In the genomic region with DNA sequence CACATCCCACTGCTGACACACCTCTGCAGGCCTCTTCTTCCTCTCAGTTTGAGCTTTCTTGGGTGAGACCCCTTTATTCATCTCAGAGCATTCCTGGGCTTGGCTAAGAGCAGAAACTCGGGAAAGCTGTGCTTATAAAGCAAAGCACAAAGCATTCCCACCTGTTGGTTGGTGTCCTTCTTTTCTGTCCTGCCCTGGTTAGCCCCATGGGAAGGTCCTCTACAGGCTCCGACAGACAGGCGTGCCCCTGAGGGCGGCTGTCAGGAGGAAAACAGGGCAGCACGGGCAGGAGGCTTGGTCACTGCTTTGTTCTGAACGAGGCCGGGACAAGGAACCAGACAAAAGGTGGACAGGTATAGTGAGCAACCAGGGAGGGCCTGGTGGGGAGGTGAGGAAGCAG, we compare ENCODE assay signal across 24 cellular contexts. TPM values are rescaled to one million over a fixed set of nuclear protein-coding genes. Genes with fewer than 3 reads are reported as not detected.
DNase-seq lines count a peak whose midpoint lies in the region; ATAC-seq and TF ChIP-seq lines count a peak whose summit lies in the region.
"Had no signal": no experiment of that assay in that cellular context is flagged by ENCODE, and none has a peak within 500 bp of the region (broad histone marks: within the 10 kb centered on the region; RNA-seq: fewer than 3 reads in every experiment).

No MANE protein-coding gene starts in this region.

- H3K4me3 ChIP-seq in esophagus squamous epithelium: peak overlapping the region in 3 of 4 donors; percentile 3 to 53 (median 32)
- H3K4me3 ChIP-seq in skin epidermis: peak overlapping the region; percentile 13 to 33 (median 16)
- H3K4me3 ChIP-seq in naive thymus-derived CD4-positive, alpha-beta T cell (ENCODE audit: low read length): no peak overlapping the region
- no peak overlapping the region for H3K4me3 ChIP-seq in foreskin fibroblast (ENCODE audit: low read depth in 1 of 2, low read length in 2 of 2)
- H3K4me3 ChIP-seq: A549, PC-9, SJSA1, transverse colon had no signal

- H3K27ac Mint-ChIP-seq in activated CD8-positive, alpha-beta T cell treated with anti-CD3 and anti-CD28 coated beads, Interleukin-2, amount 10 ng/mL, durations not matched to agents 7 days and 5 days: no peak overlapping the region
- no peak overlapping the region for H3K27ac Mint-ChIP-seq in activated CD8-positive, alpha-beta T cell treated with anti-CD3 and anti-CD28 coated beads for 36 hours
- H3K27ac Mint-ChIP-seq in H9: peak overlapping the region in 2 of 3 experiments; percentile 40 to 44; a peak in 2 of 7 replicates
- H3K27ac Mint-ChIP-seq in naive thymus-derived CD4-positive, alpha-beta T cell: peak overlapping the region in 3 of 9 donors; percentile 36 to 75 (median 52)
- H3K27ac Mint-ChIP-seq: activated naive CD8-positive, alpha-beta T cell treated with anti-CD3 and anti-CD28 coated beads, Interleukin-2, amount 10 ng/mL, durations not matched to agents 7 days and 5 days; stimulated activated naive CD8-positive, alpha-beta T cell treated with anti-CD3 and anti-CD28 coated beads, Interleukin-15, Interleukin-2, amounts not matched to agents 100 ng/mL and 50 ng/mL, for 24 hours had no signal

- intact Hi-C loops in activated CD8-positive, alpha-beta T cell treated with anti-CD3 and anti-CD28 coated beads for 36 hours (cut with micrococcal nuclease): no loop called here
- intact Hi-C loops in esophagus squamous epithelium (cut with DNase I): no loop called here
- intact Hi-C loops in naive thymus-derived CD4-positive, alpha-beta T cell (cut with micrococcal nuclease): no loop called here

- H2BK5ac ChIP-seq in H9 (ENCODE audit: insufficient read length, low read length): no peak overlapping the region

- H3K23ac ChIP-seq in H9 (ENCODE audit: insufficient read length, low read depth, low read length): no peak overlapping the region

- no peaks in the 10 kb centered on the region for H3K23me2 ChIP-seq in H9 (ENCODE audit: insufficient read length, low read depth, low read length, poor library complexity, severe bottlenecking)

- no peak for DNase-seq in activated CD8-positive, alpha-beta T cell treated with anti-CD3 and anti-CD28 coated beads, Interleukin-2, amount 10 ng/mL, durations not matched to agents 7 days and 5 days
- DNase-seq in activated CD8-positive, alpha-beta T cell treated with anti-CD3 and anti-CD28 coated beads for 36 hours: no peak
- DNase-seq in H9 (no peak), esophagus squamous epithelium (lab: John Stamatoyannopoulos, UW) (no peak), foreskin fibroblast (no peak), cortex of kidney (lab: John Stamatoyannopoulos, UW) (no peak)
- no peak for DNase-seq in naive thymus-derived CD4-positive, alpha-beta T cell
- DNase-seq: activated naive CD8-positive, alpha-beta T cell treated with anti-CD3 and anti-CD28 coated beads, Interleukin-2, amount 10 ng/mL, durations not matched to agents 7 days and 5 days; BE2C; EL; foreskin melanocyte; Karpas-422; mesenchymal stem cell; naive thymus-derived CD8-positive, alpha-beta T cell; NCI-H1930; PC-9; stimulated activated CD4-positive, alpha-beta T cell treated with anti-CD3 and anti-CD28 coated beads, Interleukin-4, amount 100 ng/mL, for 24 hours; transverse colon had no signal

- H2BK120ac ChIP-seq in H9 (ENCODE audit: low read depth, low read length, poor library complexity, severe bottlenecking): no peak overlapping the region

- H2AFZ ChIP-seq in H9 (ENCODE audit: low read length): no peak overlapping the region
- H2AFZ ChIP-seq: PC-9 had no signal

- no peak overlapping the region for H3K4ac ChIP-seq in H9 (ENCODE audit: low read depth, low read length)

- no peaks in the 10 kb centered on the region for H3K36me3 Mint-ChIP-seq in activated CD8-positive, alpha-beta T cell treated with anti-CD3 and anti-CD28 coated beads, Interleukin-2, amount 10 ng/mL, durations not matched to agents 7 days and 5 days (ENCODE audit: low read depth)
- H3K36me3 Mint-ChIP-seq in activated CD8-positive, alpha-beta T cell treated with anti-CD3 and anti-CD28 coated beads for 36 hours (ENCODE audit: low read depth): no peaks in the 10 kb centered on the region
- no peaks in the 10 kb centered on the region; a peak in 1 of 7 replicates for H3K36me3 Mint-ChIP-seq in H9 (ENCODE audit: insufficient read depth in 1 of 3, low read depth in 3 of 3)
- no peaks in the 10 kb centered on the region for H3K36me3 Mint-ChIP-seq in naive thymus-derived CD4-positive, alpha-beta T cell
- H3K36me3 Mint-ChIP-seq: activated naive CD8-positive, alpha-beta T cell treated with anti-CD3 and anti-CD28 coated beads, Interleukin-2, amount 10 ng/mL, durations not matched to agents 7 days and 5 days; naive thymus-derived CD8-positive, alpha-beta T cell; WTC11 had no signal

- H3K4me3 Mint-ChIP-seq in activated CD8-positive, alpha-beta T cell treated with anti-CD3 and anti-CD28 coated beads, Interleukin-2, amount 10 ng/mL, durations not matched to agents 7 days and 5 days: peak overlapping the region; percentile 62
- H3K4me3 Mint-ChIP-seq in activated CD8-positive, alpha-beta T cell treated with anti-CD3 and anti-CD28 coated beads for 36 hours: no peak overlapping the region
- H3K4me3 Mint-ChIP-seq in H9: no peak overlapping the region
- H3K4me3 Mint-ChIP-seq in naive thymus-derived CD4-positive, alpha-beta T cell: peak overlapping the region in 2 of 10 donors; percentile 12 to 56
- H3K4me3 Mint-ChIP-seq: stimulated activated naive CD8-positive, alpha-beta T cell treated with anti-CD3 and anti-CD28 coated beads, Interleukin-15, Interleukin-2, amounts not matched to agents 100 ng/mL and 50 ng/mL, for 24 hours; WTC11 had no signal

- H4K20me1 ChIP-seq in H9 (ENCODE audit: control insufficient read depth, insufficient read depth, insufficient read length): no peaks in the 10 kb centered on the region

- TF ChIP-seq POLR2A in esophagus squamous epithelium (IDR thresholded peaks at IDR 0.05): no peak

- H3K56ac ChIP-seq in H9 (ENCODE audit: insufficient read length, low read depth, low read length): no peak overlapping the region

- H3K4me1 ChIP-seq in H9 (ENCODE audit: insufficient read depth, low read length) (peaks cover 2% of the 10 kb centered on the region; the same call in 1 of the 2 replicates), esophagus squamous epithelium (peaks cover 13 to 52% (median 32%) of the 10 kb centered on the region in 3 donors)
- H3K4me1 ChIP-seq in naive thymus-derived CD4-positive, alpha-beta T cell (ENCODE audit: control insufficient read depth in 2 of 2, insufficient read depth in 2 of 2, low read length in 2 of 2): peaks cover 22 to 31% of the 10 kb centered on the region in 2 donors
- H3K4me1 ChIP-seq: A549, BE2C, transverse colon had no signal

- H3K27ac ChIP-seq in H9 (ENCODE audit: insufficient read length, low read depth, low read length) (no peak overlapping the region), esophagus squamous epithelium (peak overlapping the region; percentile 13 to 69 (median 56)), skin epidermis (peak overlapping the region in 17 of 21 experiments; percentile 2 to 81 (median 52))
- no peak overlapping the region for H3K27ac ChIP-seq in naive thymus-derived CD4-positive, alpha-beta T cell (ENCODE audit: low read depth, low read length)
- H3K27ac ChIP-seq: A549, epithelial cell of prostate, PC-9, SJSA1 had no signal

- no peak overlapping the region for H2BK20ac ChIP-seq in H9 (ENCODE audit: low read depth, low read length, poor library complexity, severe bottlenecking)

- H3K79me2 ChIP-seq in H9 (ENCODE audit: insufficient read depth, low read length): no peaks in the 10 kb centered on the region

- CTCF ChIA-PET in activated CD8-positive, alpha-beta T cell treated with anti-CD3 and anti-CD28 coated beads, Interleukin-2, amount 10 ng/mL, durations not matched to agents 7 days and 5 days (lab: Charles Lee): interaction anchor here (1.2 to 2.6 kb wide), 4 partner anchors 14 to 99 kb away, joined by 3 to 11 read pairs (median 7); a partner anchor contains a TSS
- CTCF ChIA-PET in activated CD8-positive, alpha-beta T cell treated with anti-CD3 and anti-CD28 coated beads for 36 hours (lab: Charles Lee): interaction anchor here (1.4 to 2.1 kb wide), 4 partner anchors 14 to 107 kb away, joined by 5 to 9 read pairs (median 6); no protein-coding TSS in a partner anchor
- CTCF ChIA-PET in naive thymus-derived CD4-positive, alpha-beta T cell (lab: Charles Lee): interaction anchor here (1.5 kb wide), 1 partner anchor 13 kb away, joined by 5 read pairs; no protein-coding TSS in a partner anchor

- H3K79me1 ChIP-seq in H9 (ENCODE audit: insufficient read depth, low read depth, low read length, poor library complexity, severe bottlenecking): no peaks in the 10 kb centered on the region

- peaks cover 9% of the 10 kb centered on the region for H3K27me3 Mint-ChIP-seq in activated CD8-positive, alpha-beta T cell treated with anti-CD3 and anti-CD28 coated beads, Interleukin-2, amount 10 ng/mL, durations not matched to agents 7 days and 5 days (ENCODE audit: low read depth)
- peaks cover 7% of the 10 kb centered on the region for H3K27me3 Mint-ChIP-seq in activated CD8-positive, alpha-beta T cell treated with anti-CD3 and anti-CD28 coated beads for 36 hours
- peaks cover 4% of the 10 kb centered on the region; the same call in 1 of the 2 replicates for H3K27me3 Mint-ChIP-seq in H9 (ENCODE audit: low read depth)
- peaks cover 0 to 2% (median 0%) of the 10 kb centered on the region in 5 donors for H3K27me3 Mint-ChIP-seq in naive thymus-derived CD4-positive, alpha-beta T cell

- H3K27me3 ChIP-seq in H9 (ENCODE audit: insufficient read depth, low read length) (no peaks in the 10 kb centered on the region), esophagus squamous epithelium (no peaks in the 10 kb centered on the region)
- H3K27me3 ChIP-seq in naive thymus-derived CD4-positive, alpha-beta T cell (ENCODE audit: control insufficient read depth in 2 of 2, insufficient read depth in 2 of 2, low read length in 2 of 2): no peaks in the 10 kb centered on the region
- H3K27me3 ChIP-seq: BE2C, SJSA1 had no signal

- H3K4me2 ChIP-seq in H9 (ENCODE audit: insufficient read depth, insufficient read length, low read length): no peak overlapping the region
- H3K4me2 ChIP-seq: A549, PC-9 had no signal

- WGBS in H9 (ENCODE audit: extremely low coverage, insufficient read length, low lambda C conversion rate): no CpG with 5 or more reads among the region's 7 CpGs
- 57 to 78% methylated on average over 1 to 3 of the region's 7 CpGs for WGBS in esophagus squamous epithelium, 2 donors

- H3K9ac ChIP-seq in H9 (ENCODE audit: extremely low read depth, insufficient read length, low read length): no peak overlapping the region

- H4K5ac ChIP-seq in H9 (ENCODE audit: insufficient read length, low read depth, low read length): no peak overlapping the region

- no peak overlapping the region for H3T11ph ChIP-seq in H9 (ENCODE audit: low read length)

- H2BK12ac ChIP-seq in H9 (ENCODE audit: insufficient read length, low read depth, low read length): no peak overlapping the region

- no peak overlapping the region for H2AK5ac ChIP-seq in H9 (ENCODE audit: insufficient read length, low read length)

- no peak overlapping the region for H4K91ac ChIP-seq in H9 (ENCODE audit: insufficient read length, low read depth, low read length)

- H3K9me3 ChIP-seq in H9 (ENCODE audit: control insufficient read depth, low read depth, low read length) (no peaks in the 10 kb centered on the region), esophagus squamous epithelium (no peaks in the 10 kb centered on the region)
- no peaks in the 10 kb centered on the region for H3K9me3 ChIP-seq in naive thymus-derived CD4-positive, alpha-beta T cell (ENCODE audit: control insufficient read depth in 2 of 3, low read length in 3 of 3)
- H3K9me3 ChIP-seq: A549, BE2C, SJSA1, transverse colon had no signal

- peaks cover 42% of the 10 kb centered on the region for H3K4me1 Mint-ChIP-seq in activated CD8-positive, alpha-beta T cell treated with anti-CD3 and anti-CD28 coated beads, Interleukin-2, amount 10 ng/mL, durations not matched to agents 7 days and 5 days (ENCODE audit: low read depth)
- peaks cover 35% of the 10 kb centered on the region for H3K4me1 Mint-ChIP-seq in activated CD8-positive, alpha-beta T cell treated with anti-CD3 and anti-CD28 coated beads for 36 hours (ENCODE audit: low read depth)
- H3K4me1 Mint-ChIP-seq in H9: peaks cover 36 to 62% of the 10 kb centered on the region in 2 experiments
- peaks cover 18 to 50% (median 38%) of the 10 kb centered on the region in 7 donors for H3K4me1 Mint-ChIP-seq in naive thymus-derived CD4-positive, alpha-beta T cell

- H3K18ac ChIP-seq in H9 (ENCODE audit: insufficient read length, low read depth, low read length): no peak overlapping the region

- no peaks in the 10 kb centered on the region for H3K36me3 ChIP-seq in esophagus squamous epithelium
- H3K36me3 ChIP-seq in naive thymus-derived CD4-positive, alpha-beta T cell (ENCODE audit: control insufficient read depth in 2 of 3, insufficient read depth in 3 of 3, low read length in 3 of 3): no peaks in the 10 kb centered on the region
- H3K36me3 ChIP-seq: BE2C, SJSA1, transverse colon had no signal

- no peak overlapping the region for H2BK15ac ChIP-seq in H9 (ENCODE audit: low read depth, low read length)

- ATAC-seq in activated CD8-positive, alpha-beta T cell treated with anti-CD3 and anti-CD28 coated beads, Interleukin-2, amount 10 ng/mL, durations not matched to agents 7 days and 5 days: no peak
- no peak for ATAC-seq in activated CD8-positive, alpha-beta T cell treated with anti-CD3 and anti-CD28 coated beads for 36 hours
- no peak for ATAC-seq in naive thymus-derived CD4-positive, alpha-beta T cell
- ATAC-seq: A549; naive thymus-derived CD8-positive, alpha-beta T cell; WTC11 had no signal

- POLR2A ChIA-PET in activated CD8-positive, alpha-beta T cell treated with anti-CD3 and anti-CD28 coated beads, Interleukin-2, amount 10 ng/mL, durations not matched to agents 7 days and 5 days (lab: Charles Lee): no interaction called here
- POLR2A ChIA-PET in activated CD8-positive, alpha-beta T cell treated with anti-CD3 and anti-CD28 coated beads for 36 hours (lab: Charles Lee): interaction anchor here (0.9 kb wide), 1 partner anchor 11 kb away, joined by 3 read pairs; no protein-coding TSS in a partner anchor
- POLR2A ChIA-PET in naive thymus-derived CD4-positive, alpha-beta T cell (lab: Charles Lee): no interaction called here

- TF ChIP-seq CTCF in activated CD8-positive, alpha-beta T cell treated with anti-CD3 and anti-CD28 coated beads for 36 hours (IDR thresholded peaks at IDR 0.05): no peak
- TF ChIP-seq CTCF in H9 (conservative IDR thresholded peaks at IDR 0.05) (no peak), esophagus squamous epithelium (IDR thresholded peaks at IDR 0.05) (no peak), foreskin fibroblast (IDR thresholded peaks at IDR 0.05; ENCODE audit: low read depth, low read length) (no peak)

- no peak overlapping the region for H3K14ac ChIP-seq in H9 (ENCODE audit: insufficient read depth, low read length)

- no peak overlapping the region for H4K8ac ChIP-seq in H9 (replicated peaks; ENCODE audit: insufficient read length, low read depth, low read length)

- H3K9me3 Mint-ChIP-seq in activated CD8-positive, alpha-beta T cell treated with anti-CD3 and anti-CD28 coated beads, Interleukin-2, amount 10 ng/mL, durations not matched to agents 7 days and 5 days (ENCODE audit: insufficient read depth): no peaks in the 10 kb centered on the region
- no peaks in the 10 kb centered on the region for H3K9me3 Mint-ChIP-seq in activated CD8-positive, alpha-beta T cell treated with anti-CD3 and anti-CD28 coated beads for 36 hours
- peaks cover 0 to 3% of the 10 kb centered on the region in 2 experiments; a peak in 1 of 5 replicates for H3K9me3 Mint-ChIP-seq in H9
- peaks cover 0 to 1% (median 0%) of the 10 kb centered on the region in 11 donors for H3K9me3 Mint-ChIP-seq in naive thymus-derived CD4-positive, alpha-beta T cell
- H3K9me3 Mint-ChIP-seq: activated naive CD8-positive, alpha-beta T cell treated with anti-CD3 and anti-CD28 coated beads, Interleukin-2, amount 10 ng/mL, durations not matched to agents 7 days and 5 days; naive thymus-derived CD8-positive, alpha-beta T cell; stimulated activated naive CD8-positive, alpha-beta T cell treated with anti-CD3 and anti-CD28 coated beads, Interleukin-15, Interleukin-2, amounts not matched to agents 100 ng/mL and 50 ng/mL, for 24 hours; WTC11 had no signal

RNA-seq across cellular contexts. Expression of a gene that starts 1.9 kb away (rescaled TPM):
- total RNA-seq in activated CD8-positive, alpha-beta T cell treated with anti-CD3 and anti-CD28 coated beads, Interleukin-2, amount 10 ng/mL, durations not matched to agents 7 days and 5 days: 1 to 10 TPM; 5.4 to 6.9 TPM
- total RNA-seq in activated CD8-positive, alpha-beta T cell treated with anti-CD3 and anti-CD28 coated beads for 36 hours: under 1 TPM; 0.45 to 0.47 TPM
- total RNA-seq in H9 (2021) (not detected in 2 replicates), esophagus squamous epithelium (1 to 10 TPM in 2 of 4 donors, under 1 TPM in 2; 0.64 to 6.1 (median 2.7) TPM)
- 1 to 10 TPM in 1 of 5 experiments, under 1 TPM in 4; 0.37 to 2.5 (median 0.54) TPM for total RNA-seq in naive thymus-derived CD4-positive, alpha-beta T cell
- polyA plus RNA-seq in naive thymus-derived CD4-positive, alpha-beta T cell: 1 to 10 TPM in 1 of 2 donors, under 1 TPM in 1; 0.40 to 1.5 TPM
- total RNA-seq: naive thymus-derived CD8-positive, alpha-beta T cell; SJSA1; WTC11 had no signal
- polyA plus RNA-seq: A549 had no signal

Comparison
In these comparisons a context has a peak if more than half of its experiments do, and no peak if none do; other contexts are left out.
1. H3K27ac Mint-ChIP-seq: peak in H9 (2 of 3); none in activated CD8-positive, alpha-beta T cell treated with anti-CD3 and anti-CD28 coated beads, Interleukin-2, amount 10 ng/mL, durations not matched to agents 7 days and 5 days (single experiment) and activated CD8-positive, alpha-beta T cell treated with anti-CD3 and anti-CD28 coated beads for 36 hours (single experiment).
2. H3K27ac ChIP-seq: peak in esophagus squamous epithelium (4 of 4) and skin epidermis (17 of 21); none in H9 (single experiment) and naive thymus-derived CD4-positive, alpha-beta T cell (single experiment).
3. H3K4me3 ChIP-seq: peak in esophagus squamous epithelium (3 of 4) and skin epidermis (7 of 7); none in naive thymus-derived CD4-positive, alpha-beta T cell (single experiment) and foreskin fibroblast (0 of 2).